ENCODE assay signal across 21 cellular contexts in genomic region chr9:12516573-12516972, GRCh38.
A peak's percentile ranks its signal among the peaks of the same experiment; 100 is the strongest.
DNase-seq lines count a peak whose midpoint lies in the region; ATAC-seq and TF ChIP-seq lines count a peak whose summit lies in the region.
"Had no signal": no experiment of that assay in that cellular context is flagged by ENCODE, and none has a peak within 500 bp of the region (broad histone marks: within the 10 kb centered on the region; RNA-seq: fewer than 3 reads in every experiment).

No MANE protein-coding gene starts in this region.

- peaks cover 12% of the 10 kb centered on the region for H3K27me3 Mint-ChIP-seq in chondrocyte (ENCODE audit: low read depth)
- H3K27me3 Mint-ChIP-seq: CD4-positive, alpha-beta memory T cell had no signal

- H3K9me3 Mint-ChIP-seq in chondrocyte (ENCODE audit: low read depth): no peaks in the 10 kb centered on the region

- no peaks in the 10 kb centered on the region for H3K4me1 Mint-ChIP-seq in chondrocyte (ENCODE audit: low read depth)
- H3K4me1 Mint-ChIP-seq: CD4-positive, alpha-beta memory T cell had no signal

- H3K27ac Mint-ChIP-seq in chondrocyte (ENCODE audit: unreplicated experiment): no peak overlapping the region
- H3K27ac Mint-ChIP-seq: CD4-positive, alpha-beta memory T cell had no signal

- no peak overlapping the region for H3K4me3 Mint-ChIP-seq in chondrocyte (ENCODE audit: unreplicated experiment)
- H3K4me3 Mint-ChIP-seq: CD4-positive, alpha-beta memory T cell had no signal

- TF ChIP-seq CTCF in chondrocyte (IDR thresholded peaks at IDR 0.05): no peak

- peak; percentile 32 for DNase-seq in amniotic epithelial cell (ENCODE audit: low read depth)
- DNase-seq in islet precursor cell: peak; percentile 70
- peak; percentile 73 for DNase-seq in renal cortical epithelial cell (ENCODE audit: low read depth)
- DNase-seq in chondrocyte (ENCODE audit: low spot score): no peak
- DNase-seq in retina: no peak
- DNase-seq in erythroblast (lab: John Stamatoyannopoulos, UW): no peak
- DNase-seq: AML-193; CD4-positive, alpha-beta memory T cell; COR-L47; DMS53; GOT3; HCEC 1CT; Kasumi-1; MV-4-11; NCI-H2029; NCI-H2227 treated with DMSO at 0.1 percent for 48 hours; NCI-H69; SIG-M5 had no signal

- TF ChIP-seq POLR2A in erythroblast (IDR thresholded peaks at IDR 0.05; ENCODE audit: low read length): no peak

- H3K36me3 Mint-ChIP-seq in chondrocyte (ENCODE audit: low read depth): no peaks in the 10 kb centered on the region
- H3K36me3 Mint-ChIP-seq: CD4-positive, alpha-beta memory T cell had no signal

- ATAC-seq in GM18868 (IDR thresholded peaks at IDR 0.05; ENCODE audit: unreplicated experiment): peak; percentile 40
- ATAC-seq: A549, K562 had no signal

Comparison
In these comparisons a context has a peak if more than half of its experiments do, and no peak if none do; other contexts are left out.
1. DNase-seq: peak in amniotic epithelial cell (single experiment), islet precursor cell (single experiment) and renal cortical epithelial cell (single experiment); none in chondrocyte (single experiment), retina (single experiment) and erythroblast (0 of 2).